14 cellular contexts compared by ENCODE assay signal in genomic region chr6:89007209-89008001, GRCh38.
A peak's percentile ranks its signal among the peaks of the same experiment; 100 is the strongest.
DNase-seq lines count a peak whose midpoint lies in the region; ATAC-seq and TF ChIP-seq lines count a peak whose summit lies in the region.
"Had no signal": no experiment of that assay in that cellular context is flagged by ENCODE, and none has a peak within 500 bp of the region (broad histone marks: within the 10 kb centered on the region; RNA-seq: fewer than 3 reads in every experiment).

No MANE protein-coding gene starts in this region.

- peaks cover 11 to 27% of the 10 kb centered on the region in 2 experiments for H3K4me1 ChIP-seq in neutrophil (ENCODE audit: control insufficient read depth in 1 of 2, insufficient read depth in 1 of 2, low read depth in 1 of 2, low read length in 1 of 2)

- ATAC-seq in GM19328 (IDR thresholded peaks at IDR 0.05; ENCODE audit: unreplicated experiment): no peak
- ATAC-seq: activated T-cell treated with anti-CD3 and anti-CD28 coated beads, Interleukin-2, amount 50 U/mL, for 72 hours; SK-N-SH treated with all-trans-retinoic acid at 6 μM for 48 hours had no signal

- no peaks in the 10 kb centered on the region for H3K36me3 ChIP-seq in neutrophil

- DNase-seq in EH (ENCODE audit: low read depth) (peak; percentile 7), NCI-H1105 treated with DMSO at 0.1 percent for 48 hours (lab: John Stamatoyannopoulos, UW) (peak; percentile 40), NCI-H2171 (lab: John Stamatoyannopoulos, UW) (no peak), RKO (ENCODE audit: low spot score) (no peak)
- DNase-seq: activated CD4-positive, CD25-positive, alpha-beta regulatory T cell treated with anti-CD3 and anti-CD28 coated beads, Interleukin-2, amount 50 U/mL, for 72 hours; activated T-cell treated with anti-CD3 and anti-CD28 coated beads, Interleukin-2, amount 50 U/mL, for 72 hours; CD4-positive, alpha-beta memory T cell; stimulated activated CD4-positive, alpha-beta T cell treated with anti-CD3 and anti-CD28 coated beads, Interleukin-4, amount 100 ng/mL, for 4 hours; stimulated activated naive CD4-positive, alpha-beta T cell treated with Interleukin-2 at 50 U/mL for 16 hours had no signal

- TF ChIP-seq CTCF in neutrophil (IDR thresholded peaks at IDR 0.05): no peak

- intact Hi-C loops in dendritic cell treated with granulocyte-macrophage colony-stimulating factor and Interleukin-4, amounts not matched to agents 40 ng/mL and 50 ng/mL, for 4 days (cut with micrococcal nuclease): no loop called here

- peaks cover 6% of the 10 kb centered on the region for H3K9me3 Mint-ChIP-seq in dendritic cell treated with granulocyte-macrophage colony-stimulating factor and Interleukin-4, amounts not matched to agents 40 ng/mL and 50 ng/mL, for 4 days
- H3K9me3 Mint-ChIP-seq: activated T-cell treated with anti-CD3 and anti-CD28 coated beads, Interleukin-2, amount 50 U/mL, for 72 hours; CD4-positive, alpha-beta memory T cell had no signal

- H3K27ac ChIP-seq in neutrophil: peak overlapping the region; percentile 49

- H3K27me3 ChIP-seq in neutrophil: no peaks in the 10 kb centered on the region

- peak overlapping the region; percentile 52 for H3K4me3 Mint-ChIP-seq in dendritic cell treated with granulocyte-macrophage colony-stimulating factor and Interleukin-4, amounts not matched to agents 40 ng/mL and 50 ng/mL, for 4 days
- H3K4me3 Mint-ChIP-seq: activated T-cell treated with anti-CD3 and anti-CD28 coated beads, Interleukin-2, amount 50 U/mL, for 72 hours had no signal

- H3K27me3 Mint-ChIP-seq in dendritic cell treated with granulocyte-macrophage colony-stimulating factor and Interleukin-4, amounts not matched to agents 40 ng/mL and 50 ng/mL, for 4 days: no peaks in the 10 kb centered on the region

- peak overlapping the region; percentile 79 for H3K27ac Mint-ChIP-seq in dendritic cell treated with granulocyte-macrophage colony-stimulating factor and Interleukin-4, amounts not matched to agents 40 ng/mL and 50 ng/mL, for 4 days
- H3K27ac Mint-ChIP-seq: activated T-cell treated with anti-CD3 and anti-CD28 coated beads, Interleukin-2, amount 50 U/mL, for 72 hours had no signal

- no peaks in the 10 kb centered on the region for H3K9me3 ChIP-seq in neutrophil
- H3K9me3 ChIP-seq: mucosa of descending colon had no signal

- no peaks in the 10 kb centered on the region for H3K36me3 Mint-ChIP-seq in dendritic cell treated with granulocyte-macrophage colony-stimulating factor and Interleukin-4, amounts not matched to agents 40 ng/mL and 50 ng/mL, for 4 days (ENCODE audit: low read depth)
- H3K36me3 Mint-ChIP-seq: CD4-positive, alpha-beta memory T cell had no signal

- H3K4me1 Mint-ChIP-seq in dendritic cell treated with granulocyte-macrophage colony-stimulating factor and Interleukin-4, amounts not matched to agents 40 ng/mL and 50 ng/mL, for 4 days (ENCODE audit: low read depth): peaks cover 35% of the 10 kb centered on the region

- H3K4me3 ChIP-seq in neutrophil (ENCODE audit: low read depth in 1 of 2, low read length in 1 of 2): peak overlapping the region in 1 of 2 experiments; percentile 34
- H3K4me3 ChIP-seq: mucosa of descending colon had no signal

Comparison
In these comparisons a context has a peak if more than half of its experiments do, and no peak if none do; other contexts are left out.
1. DNase-seq: peak in EH (single experiment) and NCI-H1105 treated with DMSO at 0.1 percent for 48 hours (single experiment); none in NCI-H2171 (single experiment) and RKO (single experiment).